ENCODE assay signal across 27 cellular contexts in the genomic region with DNA sequence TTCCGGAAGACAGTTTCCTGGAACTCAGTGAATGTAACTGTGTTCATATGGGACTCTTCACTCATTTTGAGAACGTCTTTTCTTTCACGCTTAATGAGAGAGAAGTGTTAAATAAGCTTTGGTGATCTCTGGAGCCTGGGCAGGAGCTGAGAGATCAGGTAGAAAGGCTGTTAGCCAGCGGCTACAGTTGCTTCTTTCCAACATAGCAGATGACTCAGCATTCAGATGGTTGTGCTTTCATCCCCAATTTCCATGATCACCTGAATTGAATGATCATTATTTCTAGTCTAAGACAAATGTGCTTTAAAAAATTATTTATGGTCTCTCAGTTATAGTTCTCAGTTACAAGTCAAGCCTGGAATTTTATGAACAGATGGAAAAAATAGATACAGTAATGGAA.
"Had no signal": no experiment of that assay in that cellular context is flagged by ENCODE, and none has a peak within 500 bp of the region (broad histone marks: within the 10 kb centered on the region; RNA-seq: fewer than 3 reads in every experiment).

No MANE protein-coding gene starts in this region.

- H3K4me1 Mint-ChIP-seq: activated CD4-positive, alpha-beta T cell treated with anti-CD3 and anti-CD28 coated beads, Interleukin-2, amount 10 ng/mL, durations not matched to agents 24 days and 14 days; activated naive CD8-positive, alpha-beta T cell treated with anti-CD3 and anti-CD28 coated beads, Interleukin-2, amount 10 ng/mL, durations not matched to agents 7 days and 5 days; naive B cell; T-helper 17 cell had no signal

- H3K27me3 Mint-ChIP-seq: activated CD4-positive, alpha-beta T cell treated with anti-CD3 and anti-CD28 coated beads, Interleukin-2, amount 10 ng/mL, durations not matched to agents 24 days and 14 days; activated naive CD8-positive, alpha-beta T cell treated with anti-CD3 and anti-CD28 coated beads, Interleukin-2, amount 10 ng/mL, durations not matched to agents 7 days and 5 days; naive B cell had no signal

- H3K27ac ChIP-seq: brain microvascular endothelial cell, heart left ventricle, left ventricle myocardium inferior, pancreas, right atrium auricular region, spleen, transverse colon, WERI-Rb-1 had no signal

- ATAC-seq: activated CD4-positive, CD25-positive, alpha-beta regulatory T cell treated with anti-CD3 and anti-CD28 coated beads, Interleukin-2, amount 50 U/mL, for 24 hours; esophagus mucosa; heart left ventricle; pancreas; T-helper 17 cell had no signal

- H3K4me3 ChIP-seq: heart left ventricle, left ventricle myocardium inferior, lung, pancreas, right atrium auricular region, spleen, transverse colon had no signal

- H3K36me3 ChIP-seq: heart left ventricle, left ventricle myocardium inferior, pancreas, right atrium auricular region, spleen, transverse colon, WERI-Rb-1 had no signal

- H3K4me3 Mint-ChIP-seq: activated CD4-positive, alpha-beta memory T cell treated with anti-CD3 and anti-CD28 coated beads for 36 hours; activated CD4-positive, alpha-beta T cell treated with anti-CD3 and anti-CD28 coated beads, Interleukin-2, amount 10 ng/mL, durations not matched to agents 24 days and 14 days; activated naive CD4-positive, alpha-beta T cell treated with anti-CD3 and anti-CD28 coated beads for 36 hours; activated naive CD8-positive, alpha-beta T cell treated with anti-CD3 and anti-CD28 coated beads, Interleukin-2, amount 10 ng/mL, durations not matched to agents 7 days and 5 days; activated T-helper 1 cell treated with anti-CD3 and anti-CD28 coated beads, Interleukin-12 subunit alpha, Interleukin-12 subunit beta, Interleukin-2, Interleukin-4 antibody, amounts not matched to agents 30 ng/mL and 10 ng/mL and 1 ng/mL, durations not matched to agents 14 hours and 24 hours and 36 hours; naive B cell; T-helper 17 cell had no signal

- FAIRE-seq: astrocyte, pancreas had no signal

- H3K4me1 ChIP-seq: pancreas, right atrium auricular region, spleen had no signal

- H3K9me3 Mint-ChIP-seq: activated CD4-positive, alpha-beta memory T cell treated with anti-CD3 and anti-CD28 coated beads for 36 hours; activated CD4-positive, alpha-beta T cell treated with anti-CD3 and anti-CD28 coated beads, Interleukin-2, amount 10 ng/mL, durations not matched to agents 24 days and 14 days; activated naive CD4-positive, alpha-beta T cell treated with anti-CD3 and anti-CD28 coated beads for 36 hours; activated T-helper 1 cell treated with anti-CD3 and anti-CD28 coated beads, Interleukin-12 subunit alpha, Interleukin-12 subunit beta, Interleukin-2, Interleukin-4 antibody, amounts not matched to agents 30 ng/mL and 10 ng/mL and 1 ng/mL, durations not matched to agents 14 hours and 24 hours and 36 hours had no signal

- H3K36me3 Mint-ChIP-seq: activated CD4-positive, alpha-beta memory T cell treated with anti-CD3 and anti-CD28 coated beads for 36 hours; activated naive CD8-positive, alpha-beta T cell treated with anti-CD3 and anti-CD28 coated beads, Interleukin-2, amount 10 ng/mL, durations not matched to agents 7 days and 5 days; naive B cell had no signal

- H3K9me3 ChIP-seq: heart left ventricle, left ventricle myocardium inferior, pancreas, right atrium auricular region, spleen, transverse colon had no signal

- H3K27me3 ChIP-seq: brain microvascular endothelial cell, heart left ventricle, pancreas, right atrium auricular region, spleen, transverse colon had no signal

- H3K27ac Mint-ChIP-seq: activated CD4-positive, alpha-beta memory T cell treated with anti-CD3 and anti-CD28 coated beads for 36 hours; activated CD4-positive, alpha-beta T cell treated with anti-CD3 and anti-CD28 coated beads, Interleukin-2, amount 10 ng/mL, durations not matched to agents 24 days and 14 days; activated naive CD4-positive, alpha-beta T cell treated with anti-CD3 and anti-CD28 coated beads for 36 hours; activated naive CD8-positive, alpha-beta T cell treated with anti-CD3 and anti-CD28 coated beads, Interleukin-2, amount 10 ng/mL, durations not matched to agents 7 days and 5 days; activated T-helper 1 cell treated with anti-CD3 and anti-CD28 coated beads, Interleukin-12 subunit alpha, Interleukin-12 subunit beta, Interleukin-2, Interleukin-4 antibody, amounts not matched to agents 30 ng/mL and 10 ng/mL and 1 ng/mL, durations not matched to agents 14 hours and 24 hours and 36 hours; naive B cell had no signal

- DNase-seq: activated CD4-positive, alpha-beta memory T cell treated with anti-CD3 and anti-CD28 coated beads for 36 hours; activated CD4-positive, alpha-beta T cell treated with anti-CD3 and anti-CD28 coated beads, Interleukin-2, amount 10 ng/mL, durations not matched to agents 24 days and 14 days; activated CD8-positive, alpha-beta memory T cell treated with anti-CD3 and anti-CD28 coated beads, Interleukin-2, amount 50 U/mL, for 4 hours; activated effector memory CD4-positive, alpha-beta T cell treated with anti-CD3 and anti-CD28 coated beads, Interleukin-2, amount 50 U/mL, for 16 hours; activated naive CD4-positive, alpha-beta T cell treated with anti-CD3 and anti-CD28 coated beads for 36 hours; activated naive CD8-positive, alpha-beta T cell treated with anti-CD3 and anti-CD28 coated beads, Interleukin-2, amount 10 ng/mL, durations not matched to agents 7 days and 5 days; activated T-cell treated with anti-CD3 and anti-CD28 coated beads, Interleukin-2, amount 50 U/mL, for 1 hour; amniotic stem cell; brain microvascular endothelial cell; foreskin fibroblast; heart left ventricle; left ventricle myocardium inferior; naive B cell; nucleus accumbens; pancreas; spleen; stimulated activated naive CD4-positive, alpha-beta T cell; T-helper 17 cell; T1000; transverse colon; WERI-Rb-1 had no signal
